ENCODE assay signal across 7 cellular contexts in genomic region chr9:124373851-124374250, GRCh38.
"Had no signal": no experiment of that assay in that cellular context is flagged by ENCODE, and none has a peak within 500 bp of the region (broad histone marks: within the 10 kb centered on the region; RNA-seq: fewer than 3 reads in every experiment).

No MANE protein-coding gene starts in this region.

- H3K4me2 ChIP-seq: KMS-11 had no signal

- H3K9me3 Mint-ChIP-seq: IgD-negative memory B cell had no signal

- H3K4me3 Mint-ChIP-seq: IgD-negative memory B cell had no signal

- ATAC-seq: HepG2, K562 had no signal

- H3K4me3 ChIP-seq: K562 had no signal

- H3K27ac ChIP-seq: KMS-11 had no signal

- DNase-seq: IMR-90, KBM-7, KG1 had no signal

- H3K27me3 Mint-ChIP-seq: IgD-negative memory B cell had no signal

- H3K9ac ChIP-seq: KMS-11 had no signal
